Comparison of ENCODE assay signal across 1 cellular context in the genomic region with DNA sequence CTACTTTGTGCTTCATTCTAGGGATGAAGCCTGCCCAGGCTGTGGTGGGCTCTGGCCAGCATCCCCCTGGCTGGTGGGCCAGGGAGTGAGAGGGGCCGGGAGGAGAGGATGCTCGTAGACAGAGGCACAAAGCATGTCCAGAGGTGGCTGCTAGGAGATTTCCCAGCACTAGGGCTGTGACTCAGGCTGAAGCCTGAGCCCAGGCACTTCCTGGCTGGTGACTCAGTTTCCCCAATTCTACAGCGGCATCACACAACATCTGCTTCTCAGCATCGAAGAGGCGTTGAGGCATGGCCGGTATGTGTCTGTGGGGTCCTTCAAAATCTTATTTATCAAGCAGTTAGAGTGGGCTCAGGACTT.
TF ChIP-seq lines count a peak whose summit lies in the region.

No MANE protein-coding gene starts in this region.

TF ChIP-seq in H1, 55 proteins besides CTCF, POLR2A, EP300 and RAD21:
- TF ChIP-seq GABPA (IDR thresholded peaks at IDR 0.05; ENCODE audit: borderline replicate concordance, insufficient read depth, low read length) (no peak), FOSL1 (IDR thresholded peaks at IDR 0.05; ENCODE audit: insufficient read depth, low read depth, low read length) (no peak), KDM4A (IDR thresholded peaks at IDR 0.05; ENCODE audit: low read depth, low read length, severe bottlenecking) (no peak), MAFK (IDR thresholded peaks at IDR 0.05; ENCODE audit: low read depth, low read length) (no peak), SAP30 (IDR thresholded peaks at IDR 0.05; ENCODE audit: insufficient read depth, insufficient replicate concordance, low read length) (no peak), RBBP5 (IDR thresholded peaks at IDR 0.05; ENCODE audit: borderline replicate concordance, low read depth, low read length) (no peak), CBX8 (IDR thresholded peaks at IDR 0.05; ENCODE audit: borderline replicate concordance, low read depth, low read length) (no peak), SRF (IDR thresholded peaks at IDR 0.05; ENCODE audit: low read depth, low read length) (no peak), ZNF274 (IDR thresholded peaks at IDR 0.05; ENCODE audit: borderline replicate concordance, extremely low read depth, low read length) (no peak), RXRA (IDR thresholded peaks at IDR 0.05; ENCODE audit: insufficient read depth, low read depth, low read length) (no peak), NRF1 (IDR thresholded peaks at IDR 0.05; ENCODE audit: low read depth, low read length) (no peak), SIRT6 (IDR thresholded peaks at IDR 0.05; ENCODE audit: low read length) (no peak), CHD2 (IDR thresholded peaks at IDR 0.05; ENCODE audit: low read length) (no peak), SIX5 (IDR thresholded peaks at IDR 0.05; ENCODE audit: low read depth, low read length) (no peak), PHF8 (conservative IDR thresholded peaks at IDR 0.05; ENCODE audit: low read depth, low read length) (no peak), CBX5 (IDR thresholded peaks at IDR 0.05; ENCODE audit: low read depth, low read length) (no peak), POU5F1 (IDR thresholded peaks at IDR 0.05; ENCODE audit: low read depth, low read length) (no peak), RNF2 (IDR thresholded peaks at IDR 0.05; ENCODE audit: borderline replicate concordance, low read depth, low read length, missing control alignments, poor library complexity, severe bottlenecking) (no peak), TAF7 (optimal IDR thresholded peaks at IDR 0.05; ENCODE audit: borderline replicate concordance, low read depth, low read length) (no peak), RFX5 (IDR thresholded peaks at IDR 0.05; ENCODE audit: borderline replicate concordance, low read depth, low read length) (no peak)
